12 cellular contexts compared by ENCODE assay signal in the genomic region with DNA sequence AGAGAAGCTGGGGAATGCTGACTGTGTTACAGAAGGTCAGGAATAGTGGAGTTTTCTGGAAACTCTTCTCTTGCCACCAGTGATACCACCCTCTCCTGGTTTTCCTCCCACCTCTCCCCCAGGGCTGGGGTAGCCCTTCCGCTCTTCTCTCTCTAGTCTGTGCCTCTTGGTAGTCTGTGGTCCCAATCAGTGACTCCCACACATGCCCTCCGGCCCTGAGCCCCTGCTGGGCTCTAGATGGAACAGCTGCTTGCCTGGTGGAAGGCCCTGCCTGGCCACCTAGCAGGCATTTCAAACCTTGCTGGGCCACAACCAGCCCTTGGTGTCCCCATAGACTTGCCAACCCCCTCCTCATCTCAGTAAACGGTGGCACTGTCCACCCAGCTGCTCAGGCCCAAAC. TPM values are rescaled to one million over a fixed set of nuclear protein-coding genes. Genes with fewer than 3 reads are reported as not detected.
A peak's percentile ranks its signal among the peaks of the same experiment; 100 is the strongest.
DNase-seq lines count a peak whose midpoint lies in the region; ATAC-seq and TF ChIP-seq lines count a peak whose summit lies in the region.
"Had no signal": no experiment of that assay in that cellular context is flagged by ENCODE, and none has a peak within 500 bp of the region (broad histone marks: within the 10 kb centered on the region; RNA-seq: fewer than 3 reads in every experiment).

No MANE protein-coding gene starts in this region.

- peaks cover 40 to 72% of the 10 kb centered on the region in 2 donors for H3K4me1 ChIP-seq in ascending aorta
- H3K4me1 ChIP-seq in lung (ENCODE audit: control insufficient read depth in 2 of 2, insufficient read depth in 2 of 2, low read length in 2 of 2), result peaks cover 5 to 30% of the 10 kb centered on the region in 2 donors

- TF ChIP-seq CTCF in ascending aorta (IDR thresholded peaks at IDR 0.05) (peak in 1 of 3 experiments; percentile 19), lung (IDR thresholded peaks at IDR 0.05; ENCODE audit: control extremely low read depth, extremely low read depth) (no peak)

- no peaks in the 10 kb centered on the region for H3K36me3 ChIP-seq in ascending aorta
- no peaks in the 10 kb centered on the region for H3K36me3 ChIP-seq in lung (ENCODE audit: control insufficient read depth in 2 of 2, insufficient read depth in 2 of 2, low read length in 2 of 2)

- H3K27ac ChIP-seq in ascending aorta (peak overlapping the region; percentile 91 to 96), lung (ENCODE audit: low read depth in 1 of 2, low read length in 1 of 2) (peak overlapping the region; percentile 34 to 37), substantia nigra (ENCODE audit: low read depth, low read length, poor library complexity, severe bottlenecking) (peak overlapping the region; percentile 76)

- DNase-seq in MV-4-11 (lab: John Stamatoyannopoulos, UW) (peak; percentile 5), ascending aorta (ENCODE audit: low spot score in 2 of 2) (no peak), lung (ENCODE audit: low spot score) (no peak), substantia nigra (lab: John Stamatoyannopoulos, UW) (no peak), ureter (ENCODE audit: low spot score) (no peak)
- no peak for DNase-seq in activated T-cell treated with anti-CD3 and anti-CD28 coated beads, Interleukin-2, amount 50 U/mL, for 1 hour
- DNase-seq: activated T-cell treated with anti-CD3 and anti-CD28 coated beads, Interleukin-2, amount 50 U/mL, for 48 hours; Peyer's patch had no signal

- H3K9me3 ChIP-seq in ascending aorta (no peaks in the 10 kb centered on the region), lung (ENCODE audit: control insufficient read depth in 2 of 2, insufficient read depth in 1 of 2, low read length in 1 of 2) (no peaks in the 10 kb centered on the region)
- H3K9me3 ChIP-seq: Peyer's patch had no signal

- no peaks in the 10 kb centered on the region for H3K27me3 ChIP-seq in ascending aorta
- no peaks in the 10 kb centered on the region for H3K27me3 ChIP-seq in lung (ENCODE audit: control insufficient read depth, insufficient read depth)
- H3K27me3 ChIP-seq: Peyer's patch had no signal

- intact Hi-C loops in ascending aorta (cut with DNase I), result loop anchor here (5.0 kb wide), 1 partner anchor 36 kb away; no protein-coding TSS in a partner anchor

- no peak for ATAC-seq in lung (ENCODE audit: insufficient read depth, low FRiP score)
- no peak for ATAC-seq in GM19035 (IDR thresholded peaks at IDR 0.05; ENCODE audit: unreplicated experiment)
- no peak for ATAC-seq in HG03442 (IDR thresholded peaks at IDR 0.05; ENCODE audit: unreplicated experiment)
- ATAC-seq: HCT116, K562 had no signal

- H3K4me3 ChIP-seq in ascending aorta (no peak overlapping the region), lung (no peak overlapping the region)
- H3K4me3 ChIP-seq: K562, Peyer's patch had no signal

- WGBS in lung, 2 donors, result 83 to 84% methylated on average over 3 of the region's 3 CpGs

RNA-seq across cellular contexts. Expression of a gene that starts 15.2 kb away (rescaled TPM):
- total RNA-seq in ascending aorta, result 98.6 TPM
- total RNA-seq in lung, result 10 to 100 TPM; 72.5 to 91.3 TPM
- 10 to 100 TPM; 40.6 to 74.0 TPM for polyA plus RNA-seq in lung
- total RNA-seq in ureter, result 83.1 TPM

RNA-seq across cellular contexts. Expression of a gene that starts 54.7 kb away (rescaled TPM):
- total RNA-seq in ascending aorta (116 TPM), lung (10 to 100 TPM; 11.6 to 13.0 TPM), ureter (3.7 TPM)
- polyA plus RNA-seq in lung, result 1 to 10 TPM; 1.5 to 2.7 TPM

Comparison
In these comparisons a context has a peak if more than half of its experiments do, and no peak if none do; other contexts are left out.
1. H3K27ac ChIP-seq: peak in every context shown above with its lines; median percentile 94 in ascending aorta; 76 in substantia nigra; 36 in lung.